ENCODE assay signal across 8 cellular contexts in the genomic region with DNA sequence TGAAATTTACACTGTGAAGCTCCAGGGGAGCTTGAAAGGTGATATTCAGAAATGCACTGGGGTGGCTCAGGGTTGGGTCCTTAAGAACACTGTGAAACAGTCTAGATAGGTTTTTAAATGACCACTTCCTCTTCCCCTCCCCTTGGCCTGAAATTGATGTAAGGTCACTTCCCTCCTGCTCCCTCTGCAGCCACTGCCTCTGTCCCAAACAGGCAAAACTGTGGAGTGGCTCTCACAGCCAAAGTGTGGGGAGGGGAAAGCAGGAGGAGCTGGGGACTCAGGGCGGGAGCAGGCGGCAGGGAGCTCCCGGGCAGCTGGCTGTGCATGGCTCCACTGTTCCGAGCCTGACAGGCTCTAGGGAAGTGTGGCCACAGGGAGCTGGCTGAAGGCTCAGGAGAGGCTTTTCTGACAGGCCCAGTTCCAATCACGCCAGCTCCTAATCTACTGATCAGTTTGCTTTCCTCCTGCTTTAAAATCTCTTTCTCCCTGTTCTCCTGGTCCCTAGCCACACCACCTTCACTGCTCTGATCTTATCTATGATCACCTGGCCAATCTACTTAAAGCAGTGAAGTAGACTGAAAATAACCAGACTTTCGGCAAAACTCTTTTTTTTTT. TPM values are rescaled to one million over a fixed set of nuclear protein-coding genes. Genes with fewer than 3 reads are reported as not detected.
DNase-seq lines count a peak whose midpoint lies in the region; ATAC-seq, FAIRE-seq and TF ChIP-seq lines count a peak whose summit lies in the region.

No MANE protein-coding gene starts in this region.

- POLR2A ChIA-PET in HepG2 (lab: Yijun Ruan, JAX): interaction anchor here (1.1 to 4.7 kb wide), 6 partner anchors 9 to 112 kb away, joined by 3 to 45 read pairs (median 10); a partner anchor contains a TSS

- no peak for TF ChIP-seq EP300 in HepG2 (IDR thresholded peaks at IDR 0.05; ENCODE audit: low read depth in 2 of 2, low read length in 2 of 2)
- no peak for TF ChIP-seq EP300 in HepG2 (CRISPR knock-in tag; IDR thresholded peaks at IDR 0.05; ENCODE audit: borderline replicate concordance)

- no peak for TF ChIP-seq POLR2A in HepG2 (IDR thresholded peaks at IDR 0.05; ENCODE audit: insufficient read depth in 1 of 2, low read depth in 2 of 2, low read length in 2 of 2)

- no peak for TF ChIP-seq RAD21 in HepG2 (CRISPR knock-in tag; IDR thresholded peaks at IDR 0.05)

- H3K4me3 ChIP-seq in ascending aorta (peak overlapping the region in 1 of 2 donors; percentile 3), HepG2 (replicated peaks in 1 of 3; ENCODE audit: insufficient read depth in 1 of 3, low read depth in 2 of 3, low read length in 3 of 3) (peak overlapping the region; percentile 4 to 48 (median 31); a peak in 3 of 6 replicates), tibial artery (no peak overlapping the region)

- intact Hi-C loops in ascending aorta (cut with DNase I) (loop anchor here (5.0 to 10.0 kb wide), 2 partner anchors 165 to 257 kb away; no protein-coding TSS in a partner anchor), HepG2 (cut with micrococcal nuclease; ENCODE audit: unreplicated experiment) (loop anchor here (2.0 kb wide), 1 partner anchor 17 kb away; no protein-coding TSS in a partner anchor), tibial artery (cut with DNase I; ENCODE audit: low total_unique reads) (loop anchor here (1.0 to 2.0 kb wide), 2 partner anchors 30 to 63 kb away; no protein-coding TSS in a partner anchor)

- TF ChIP-seq CTCF in ascending aorta (IDR thresholded peaks at IDR 0.05) (no peak), HepG2 (CRISPR knock-in tag; IDR thresholded peaks at IDR 0.05) (peak; percentile 15; the same call in 1 of the 2 replicates), tibial artery (IDR thresholded peaks at IDR 0.05) (no peak)

- H3K36me3 ChIP-seq in ascending aorta (no peaks in the 10 kb centered on the region), HepG2 (replicated peaks in 1 of 2; ENCODE audit: control insufficient read depth in 1 of 2, insufficient read depth in 2 of 2, low read length in 2 of 2) (no peaks in the 10 kb centered on the region), tibial artery (no peaks in the 10 kb centered on the region)

- no peaks in the 10 kb centered on the region for H3K79me2 ChIP-seq in HepG2 (ENCODE audit: insufficient read depth, low read length)

- no peak for FAIRE-seq in HepG2 (lab: Jason Lieb, UNC)

- H3K4me2 ChIP-seq in HepG2 (ENCODE audit: low read depth, low read length): peak overlapping the region; percentile 68

- H2AFZ ChIP-seq in HepG2 (ENCODE audit: low read length): peak overlapping the region; percentile 50

- WGBS in HepG2 (ENCODE audit: low lambda C conversion rate): 2% methylated on average over 5 of the region's 6 CpGs

- peak; percentile 36 for ATAC-seq in HG03108 (IDR thresholded peaks at IDR 0.05; ENCODE audit: unreplicated experiment)
- ATAC-seq in HepG2: peak; percentile 90
- no peak for ATAC-seq in GM18519 (IDR thresholded peaks at IDR 0.05; ENCODE audit: low FRiP score, unreplicated experiment)

- peaks cover 9 to 27% of the 10 kb centered on the region in 2 donors for H3K4me1 ChIP-seq in ascending aorta
- peaks cover 25% of the 10 kb centered on the region for H3K4me1 ChIP-seq in HepG2 (ENCODE audit: insufficient read depth, low read length)
- peaks cover 0 to 42% (median 29%) of the 10 kb centered on the region in 4 donors for H3K4me1 ChIP-seq in tibial artery

- no peaks in the 10 kb centered on the region for H4K20me1 ChIP-seq in HepG2 (ENCODE audit: insufficient read depth, low read length)

- no peaks in the 10 kb centered on the region for H3K9me3 ChIP-seq in ascending aorta
- no peaks in the 10 kb centered on the region for H3K9me3 ChIP-seq in HepG2 (ENCODE audit: low read length)
- no peaks in the 10 kb centered on the region for H3K9me3 ChIP-seq in tibial artery

- CTCF ChIA-PET in HepG2 (lab: Yijun Ruan, JAX; ENCODE audit: low intra/inter-chr PET ratio, low total read pairs): interaction anchor here (1.5 to 8.4 kb wide), 3 partner anchors 30 to 76 kb away, joined by 12 to 226 read pairs (median 40); no protein-coding TSS in a partner anchor

- H3K9ac ChIP-seq in HepG2 (ENCODE audit: insufficient read depth, low read depth, low read length): peak overlapping the region; percentile 6; the same call in 1 of the 2 replicates

- peak; percentile 68 for DNase-seq in CD1c-positive myeloid dendritic cell (ENCODE audit: extremely low spot score)
- DNase-seq in ascending aorta (ENCODE audit: low spot score in 2 of 2): peak in 1 of 2 donors; percentile 85
- DNase-seq in HepG2 (ENCODE audit: low spot score): peak; percentile 22
- DNase-seq in tibial artery: peak; percentile 61 to 84
- DNase-seq in NCI-H446 (lab: John Stamatoyannopoulos, UW): no peak
- no peak for DNase-seq in SW 1271 (lab: John Stamatoyannopoulos, UW)

- H3K27ac ChIP-seq in ascending aorta (peak overlapping the region; percentile 62 to 87), HepG2 (ENCODE audit: extremely low read length, insufficient read depth, low read length) (no peak overlapping the region), tibial artery (peak overlapping the region; percentile 57 to 65)

- no peaks in the 10 kb centered on the region for H3K27me3 ChIP-seq in ascending aorta
- peaks cover 1 to 14% of the 10 kb centered on the region in 2 experiments; a peak in 2 of 5 replicates for H3K27me3 ChIP-seq in HepG2 (ENCODE audit: control insufficient read depth in 1 of 2, insufficient read depth in 2 of 2, low read length in 2 of 2)
- H3K27me3 ChIP-seq in tibial artery: no peaks in the 10 kb centered on the region

- in situ Hi-C loops in HepG2 (cut with HindIII; ENCODE audit: extremely low pct_ligation_motif_present, low pct_unique_long_range_greater_than_20kb): loop anchor here (5.0 kb wide), 2 partner anchors 35 to 65 kb away; no protein-coding TSS in a partner anchor

- no TSS peak for BruUV-seq in HepG2 (replicated peaks; lab: Mats Ljungman, UMichigan)

RNA-seq across cellular contexts. Expression of a gene that starts 5.1 kb away (rescaled TPM):
- 948 TPM for total RNA-seq in ascending aorta
- total RNA-seq in HepG2 (2016; rRNA removed; fragmentation: Illumina TruSeq; extraction: Trizol): 68.9 and 70.8 TPM in 2 replicates
- total RNA-seq in HepG2 (2016; cell fraction: cytosol; rRNA removed; fragmentation: Illumina TruSeq; extraction: Trizol; ENCODE audit: low read depth): 12.3 and 12.8 TPM in 2 replicates
- total RNA-seq in HepG2 (2016; cell fraction: insoluble cytoplasmic fraction; rRNA removed; fragmentation: Illumina TruSeq; extraction: Trizol): 66.1 and 69.5 TPM in 2 replicates
- total RNA-seq in HepG2 (2016; cell fraction: membrane; rRNA removed; fragmentation: Illumina TruSeq; extraction: Trizol): 28.9 and 33.8 TPM in 2 replicates
- 35.6 and 44.2 TPM in 2 replicates for total RNA-seq in HepG2 (2016; cell fraction: nucleus; rRNA removed; fragmentation: Illumina TruSeq; extraction: Trizol)
- 14.5 and 17.7 TPM in 2 replicates for polyA plus RNA-seq in HepG2 (2011; rRNA removed)
- polyA plus RNA-seq in HepG2 (2011; cell fraction: cytosol; rRNA removed): 15.2 and 17.2 TPM in 2 replicates
- polyA plus RNA-seq in HepG2 (2011; cell fraction: nucleus; rRNA removed): 10.9 and 14.9 TPM in 2 replicates
- 9.9 and 18.8 TPM in 2 replicates for polyA plus RNA-seq in HepG2 (2012)
- polyA plus RNA-seq in HepG2 (2016; cell fraction: cytosol; fragmentation: Illumina TruSeq; extraction: Trizol; ENCODE audit: low read depth): 15.3 and 18.6 TPM in 2 replicates
- 83.1 and 92.4 TPM in 2 replicates for polyA plus RNA-seq in HepG2 (2016; cell fraction: insoluble cytoplasmic fraction; fragmentation: Illumina TruSeq; extraction: Trizol; ENCODE audit: low read depth)
- 29.6 and 30.8 TPM in 2 replicates for polyA plus RNA-seq in HepG2 (2016; cell fraction: membrane; fragmentation: Illumina TruSeq; extraction: Trizol; ENCODE audit: low read depth)
- 54.3 and 54.9 TPM in 2 replicates for polyA plus RNA-seq in HepG2 (2016; cell fraction: nucleus; fragmentation: Illumina TruSeq; extraction: Trizol; ENCODE audit: insufficient read depth, low read depth)
- polyA minus RNA-seq in HepG2 (2011; rRNA and poly(A)+ RNA removed; ENCODE audit: low replicate concordance): 22.9 and 266 TPM in 2 replicates
- polyA minus RNA-seq in HepG2 (2011; cell fraction: cytosol; rRNA and poly(A)+ RNA removed): 8.4 and 9.1 TPM in 2 replicates
- polyA minus RNA-seq in HepG2 (2011; cell fraction: nucleus; rRNA and poly(A)+ RNA removed): 9.1 and 11.7 TPM in 2 replicates

RNA-seq across cellular contexts. Expression of a gene that starts 26.9 kb away (rescaled TPM):
- total RNA-seq in ascending aorta (131 TPM), HepG2 (2016; rRNA removed; fragmentation: Illumina TruSeq; extraction: Trizol) (0.01 TPM in 1 of 2 replicates, not detected in the other)
- total RNA-seq in HepG2 (2016; cell fraction: cytosol; rRNA removed; fragmentation: Illumina TruSeq; extraction: Trizol; ENCODE audit: low read depth): not detected in 2 replicates
- total RNA-seq in HepG2 (2016; cell fraction: insoluble cytoplasmic fraction; rRNA removed; fragmentation: Illumina TruSeq; extraction: Trizol): 0.02 TPM in 1 of 2 replicates, not detected in the other
- under 0.01 TPM in 1 of 2 replicates, not detected in the other for total RNA-seq in HepG2 (2016; cell fraction: membrane; rRNA removed; fragmentation: Illumina TruSeq; extraction: Trizol)
- total RNA-seq in HepG2 (2016; cell fraction: nucleus; rRNA removed; fragmentation: Illumina TruSeq; extraction: Trizol): not detected in 2 replicates
- polyA plus RNA-seq in HepG2 (2011; rRNA removed): 0.04 TPM in 1 of 2 replicates, not detected in the other
- polyA plus RNA-seq in HepG2 (2011; cell fraction: cytosol; rRNA removed): not detected in 2 replicates
- 0.03 TPM in 1 of 2 replicates, not detected in the other for polyA plus RNA-seq in HepG2 (2011; cell fraction: nucleus; rRNA removed)
- 0.01 TPM in 2 replicates for polyA plus RNA-seq in HepG2 (2012)
- polyA plus RNA-seq in HepG2 (2016; cell fraction: cytosol; fragmentation: Illumina TruSeq; extraction: Trizol; ENCODE audit: low read depth): not detected in 2 replicates
- not detected in 2 replicates for polyA plus RNA-seq in HepG2 (2016; cell fraction: insoluble cytoplasmic fraction; fragmentation: Illumina TruSeq; extraction: Trizol; ENCODE audit: low read depth)
- not detected in 2 replicates for polyA plus RNA-seq in HepG2 (2016; cell fraction: membrane; fragmentation: Illumina TruSeq; extraction: Trizol; ENCODE audit: low read depth)
- not detected in 2 replicates for polyA plus RNA-seq in HepG2 (2016; cell fraction: nucleus; fragmentation: Illumina TruSeq; extraction: Trizol; ENCODE audit: insufficient read depth, low read depth)
- polyA minus RNA-seq in HepG2 (2011; rRNA and poly(A)+ RNA removed; ENCODE audit: low replicate concordance): 0.04 and 0.75 TPM in 2 replicates
- polyA minus RNA-seq in HepG2 (2011; cell fraction: cytosol; rRNA and poly(A)+ RNA removed): not detected in 2 replicates
- polyA minus RNA-seq in HepG2 (2011; cell fraction: nucleus; rRNA and poly(A)+ RNA removed): not detected in 2 replicates

RNA-seq across cellular contexts. Expression of a gene that starts 43.0 kb away (rescaled TPM):
- total RNA-seq in ascending aorta (111 TPM), HepG2 (2016; rRNA removed; fragmentation: Illumina TruSeq; extraction: Trizol) (29.1 and 33.6 TPM in 2 replicates)
- 13.4 and 13.7 TPM in 2 replicates for total RNA-seq in HepG2 (2016; cell fraction: cytosol; rRNA removed; fragmentation: Illumina TruSeq; extraction: Trizol; ENCODE audit: low read depth)
- 29.0 and 34.8 TPM in 2 replicates for total RNA-seq in HepG2 (2016; cell fraction: insoluble cytoplasmic fraction; rRNA removed; fragmentation: Illumina TruSeq; extraction: Trizol)
- 27.3 and 32.8 TPM in 2 replicates for total RNA-seq in HepG2 (2016; cell fraction: membrane; rRNA removed; fragmentation: Illumina TruSeq; extraction: Trizol)
- 15.5 and 17.9 TPM in 2 replicates for total RNA-seq in HepG2 (2016; cell fraction: nucleus; rRNA removed; fragmentation: Illumina TruSeq; extraction: Trizol)
- polyA plus RNA-seq in HepG2 (2011; rRNA removed): 16.7 and 25.1 TPM in 2 replicates
- 18.1 and 31.9 TPM in 2 replicates for polyA plus RNA-seq in HepG2 (2011; cell fraction: cytosol; rRNA removed)
- 18.6 and 19.4 TPM in 2 replicates for polyA plus RNA-seq in HepG2 (2011; cell fraction: nucleus; rRNA removed)
- polyA plus RNA-seq in HepG2 (2012): 6.9 and 12.1 TPM in 2 replicates
- 23.0 and 26.1 TPM in 2 replicates for polyA plus RNA-seq in HepG2 (2016; cell fraction: cytosol; fragmentation: Illumina TruSeq; extraction: Trizol; ENCODE audit: low read depth)
- polyA plus RNA-seq in HepG2 (2016; cell fraction: insoluble cytoplasmic fraction; fragmentation: Illumina TruSeq; extraction: Trizol; ENCODE audit: low read depth): 47.7 and 53.8 TPM in 2 replicates
- polyA plus RNA-seq in HepG2 (2016; cell fraction: membrane; fragmentation: Illumina TruSeq; extraction: Trizol; ENCODE audit: low read depth): 39.2 and 43.9 TPM in 2 replicates
- polyA plus RNA-seq in HepG2 (2016; cell fraction: nucleus; fragmentation: Illumina TruSeq; extraction: Trizol; ENCODE audit: insufficient read depth, low read depth): 43.9 and 44.6 TPM in 2 replicates
- 16.2 and 21.4 TPM in 2 replicates for polyA minus RNA-seq in HepG2 (2011; rRNA and poly(A)+ RNA removed; ENCODE audit: low replicate concordance)
- 11.5 and 15.4 TPM in 2 replicates for polyA minus RNA-seq in HepG2 (2011; cell fraction: cytosol; rRNA and poly(A)+ RNA removed)
- 13.6 and 15.2 TPM in 2 replicates for polyA minus RNA-seq in HepG2 (2011; cell fraction: nucleus; rRNA and poly(A)+ RNA removed)

Comparison
In these comparisons a context has a peak if more than half of its experiments do, and no peak if none do; other contexts are left out.
1. DNase-seq: peak in CD1c-positive myeloid dendritic cell (single experiment), HepG2 (single experiment) and tibial artery (2 of 2); none in NCI-H446 (0 of 2) and SW 1271 (0 of 2).
2. H3K4me3 ChIP-seq: peak in HepG2 (3 of 3); none in tibial artery (0 of 2).
3. RNA of a gene that starts 5.1 kb away (total RNA-seq): 948 TPM in ascending aorta (single experiment); 12.3 to 70.8 TPM in HepG2; every median in the first group is over 10 times any median in the second.
4. RNA of a gene that starts 26.9 kb away (total RNA-seq): 131 TPM in ascending aorta (single experiment); under 0.01 to 0.02 TPM in HepG2; every median in the first group is over 100 times any median in the second.